ENCODE assay signal across 14 cellular contexts in genomic region chr1:154598871-154599635, GRCh38. TPM values are rescaled to one million over a fixed set of nuclear protein-coding genes. Genes with fewer than 3 reads are reported as not detected.
DNase-seq lines count a peak whose midpoint lies in the region; ATAC-seq, FAIRE-seq and TF ChIP-seq lines count a peak whose summit lies in the region.
"Had no signal": no experiment of that assay in that cellular context is flagged by ENCODE, and none has a peak within 500 bp of the region (broad histone marks: within the 10 kb centered on the region; RNA-seq: fewer than 3 reads in every experiment).

No MANE protein-coding gene starts in this region.

- no peaks in the 10 kb centered on the region for H3K9me3 Mint-ChIP-seq in stimulated activated naive CD8-positive, alpha-beta T cell treated with anti-CD3 and anti-CD28 coated beads, Interleukin-15, Interleukin-2, amounts not matched to agents 100 ng/mL and 50 ng/mL, for 24 hours
- H3K9me3 Mint-ChIP-seq: activated B cell treated with CpG ODN at 0.5 μM for 24 hours had no signal

- H3K4me3 Mint-ChIP-seq in stimulated activated naive CD8-positive, alpha-beta T cell treated with anti-CD3 and anti-CD28 coated beads, Interleukin-15, Interleukin-2, amounts not matched to agents 100 ng/mL and 50 ng/mL, for 24 hours: no peak overlapping the region
- H3K4me3 Mint-ChIP-seq: activated B cell treated with CpG ODN at 0.5 μM for 24 hours had no signal

- RAD21 ChIA-PET in GM12878 (lab: Charles Lee; ENCODE audit: unreplicated experiment): interaction anchor here (1.0 to 1.5 kb wide), 6 partner anchors 10 to 279 kb away, joined by 3 to 5 read pairs (median 4); partner anchors contain the start of gene ADAR

- H3K27ac ChIP-seq in GM12878 (ENCODE audit: control insufficient read depth, insufficient read depth) (no peak overlapping the region), tibial artery (peak overlapping the region; percentile 10 to 29), RWPE1 (no peak overlapping the region)
- H3K27ac ChIP-seq: KMS-11, SJCRH30 had no signal

- intact Hi-C loops in GM12878 (cut with micrococcal nuclease; ENCODE audit: unreplicated experiment) (no loop called here), tibial artery (cut with DNase I; ENCODE audit: low total_unique reads) (no loop called here)

- H3K36me3 Mint-ChIP-seq in stimulated activated naive CD8-positive, alpha-beta T cell treated with anti-CD3 and anti-CD28 coated beads, Interleukin-15, Interleukin-2, amounts not matched to agents 100 ng/mL and 50 ng/mL, for 24 hours (ENCODE audit: low read depth): peaks cover 79% of the 10 kb centered on the region

- no peak for TF ChIP-seq EP300 in GM12878 (IDR thresholded peaks at IDR 0.05; ENCODE audit: borderline replicate concordance in 1 of 2, control insufficient read depth in 1 of 2, low read depth in 2 of 2, low read length in 2 of 2)

- TF ChIP-seq POLR2A in GM12878 (IDR thresholded peaks at IDR 0.05; ENCODE audit: low read depth, low read length): no peak

- H3K9ac ChIP-seq in GM12878 (ENCODE audit: control insufficient read depth, insufficient read depth, low read length): peak overlapping the region; percentile 5; the same call in 1 of the 2 replicates
- H3K9ac ChIP-seq: KMS-11 had no signal

- peaks cover 60% of the 10 kb centered on the region for H3K79me2 ChIP-seq in GM12878 (ENCODE audit: control insufficient read depth, insufficient read depth, low read length)

- H3K4me3 ChIP-seq in GM12878 (peak overlapping the region; percentile 8; the same call in 1 of the 2 replicates), tibial artery (no peak overlapping the region)
- H3K4me3 ChIP-seq: SJCRH30 had no signal

- DNase-seq in stimulated activated naive CD8-positive, alpha-beta T cell treated with anti-CD3 and anti-CD28 coated beads, Interleukin-15, Interleukin-2, amounts not matched to agents 100 U/mL and 50 U/mL, for 24 hours: no peak
- no peak for DNase-seq in GM12878 (ENCODE audit: low read depth, low spot score)
- peak; percentile 38 for DNase-seq in inferior parietal cortex (ENCODE audit: extremely low spot score)
- DNase-seq in tibial artery: no peak
- no peak for DNase-seq in RWPE1 (ENCODE audit: low spot score)
- no peak for DNase-seq in stimulated activated CD4-positive, alpha-beta T cell treated with anti-CD3 and anti-CD28 coated beads, Interleukin-15, amount 100 ng/mL, for 24 hours
- DNase-seq: activated B cell treated with CpG ODN at 0.5 μM for 24 hours, activated gamma-delta T cell treated with Interleukin-2 at 50 U/mL for 16 hours, NCI-H1930, SJCRH30 had no signal

- in situ Hi-C loops in GM12878 (cut with MboI): no loop called here

- peak overlapping the region; percentile 23; the same call in 1 of the 2 replicates for H3K4me2 ChIP-seq in GM12878 (ENCODE audit: control insufficient read depth, insufficient read depth)
- H3K4me2 ChIP-seq: KMS-11 had no signal

- SMC1A ChIA-PET in GM12878 (lab: Charles Lee; ENCODE audit: uncharacterized antibody, unreplicated experiment): interaction anchor here (0.6 to 1.9 kb wide), 12 partner anchors 10 to 356 kb away, joined by 3 to 7 read pairs (median 3); no protein-coding TSS in a partner anchor

- WGBS in GM12878 (ENCODE audit: insufficient coverage, insufficient replicate concordance, low lambda C conversion rate, missing lambda C conversion rate): 50% methylated on average over 3 of the region's 3 CpGs

- H3K4me1 Mint-ChIP-seq in stimulated activated naive CD8-positive, alpha-beta T cell treated with anti-CD3 and anti-CD28 coated beads, Interleukin-15, Interleukin-2, amounts not matched to agents 100 ng/mL and 50 ng/mL, for 24 hours (ENCODE audit: low read depth): peaks cover 52% of the 10 kb centered on the region

- peak overlapping the region; percentile 47 for H3K27ac Mint-ChIP-seq in stimulated activated naive CD8-positive, alpha-beta T cell treated with anti-CD3 and anti-CD28 coated beads, Interleukin-15, Interleukin-2, amounts not matched to agents 100 ng/mL and 50 ng/mL, for 24 hours
- H3K27ac Mint-ChIP-seq: activated B cell treated with CpG ODN at 0.5 μM for 24 hours had no signal

- peaks cover 41% of the 10 kb centered on the region for H4K20me1 ChIP-seq in GM12878 (ENCODE audit: control insufficient read depth, insufficient read depth)

- CTCF ChIA-PET in GM12878 (lab: Yijun Ruan, JAX): interaction anchor here (0.7 to 1.5 kb wide), 4 partner anchors 12 to 39 kb away, joined by 3 read pairs; no protein-coding TSS in a partner anchor
- CTCF ChIA-PET in RWPE1 (lab: Yijun Ruan, JAX): no interaction called here

- peak; percentile 61 for FAIRE-seq in GM12878 (lab: Jason Lieb, UNC)
- FAIRE-seq: G401.6 had no signal

- no peak for ATAC-seq in stimulated activated naive CD8-positive, alpha-beta T cell treated with anti-CD3 and anti-CD28 coated beads, Interleukin-15, Interleukin-2, amounts not matched to agents 100 U/mL and 50 U/mL, for 24 hours
- peak; percentile 58 for ATAC-seq in GM12878
- no peak for ATAC-seq in HG02759 (IDR thresholded peaks at IDR 0.05; ENCODE audit: unreplicated experiment)

- no peak for TF ChIP-seq RAD21 in GM12878 (IDR thresholded peaks at IDR 0.05; ENCODE audit: insufficient read depth, low read depth, low read length)

- POLR2A ChIA-PET in GM12878 (lab: Charles Lee): interaction anchor here (1.0 to 2.2 kb wide), 4 partner anchors 8 to 16 kb away, joined by 3 to 6 read pairs (median 5); no protein-coding TSS in a partner anchor
- POLR2A ChIA-PET in RWPE1 (lab: Yijun Ruan, JAX; ENCODE audit: low non-redundant PET): no interaction called here

- no peak overlapping the region for H2AFZ ChIP-seq in GM12878 (ENCODE audit: control insufficient read depth, low read depth, low read length)

- TF ChIP-seq CTCF in GM12878 (IDR thresholded peaks at IDR 0.05 in 2 of 3, conservative IDR thresholded peaks at IDR 0.05 in 1 of 3; ENCODE audit: control insufficient read depth in 2 of 3, extremely low read depth in 1 of 3, insufficient read depth in 1 of 3, low read depth in 3 of 3, low read length in 3 of 3) (no peak), tibial artery (IDR thresholded peaks at IDR 0.05) (no peak), RWPE1 (conservative IDR thresholded peaks at IDR 0.05; ENCODE audit: low read depth) (no peak)

- no peaks in the 10 kb centered on the region for H3K27me3 ChIP-seq in GM12878 (replicated peaks in 1 of 2; ENCODE audit: control insufficient read depth in 2 of 2, insufficient read depth in 2 of 2, low read length in 1 of 2)
- H3K27me3 ChIP-seq in tibial artery: no peaks in the 10 kb centered on the region
- H3K27me3 ChIP-seq: SJCRH30 had no signal

- H3K9me3 ChIP-seq in GM12878 (replicated peaks; ENCODE audit: control insufficient read depth, insufficient read depth, low read length) (no peaks in the 10 kb centered on the region), tibial artery (no peaks in the 10 kb centered on the region)
- H3K9me3 ChIP-seq: SJCRH30 had no signal

- H3K4me1 ChIP-seq in GM12878 (ENCODE audit: control insufficient read depth, insufficient read depth, low read length): peaks cover 9% of the 10 kb centered on the region
- peaks cover 0 to 35% (median 27%) of the 10 kb centered on the region in 4 donors for H3K4me1 ChIP-seq in tibial artery
- H3K4me1 ChIP-seq: SJCRH30 had no signal

- H3K36me3 ChIP-seq in GM12878 (ENCODE audit: control insufficient read depth in 2 of 2, insufficient read depth in 2 of 2, low read length in 1 of 2): peaks cover 46 to 74% of the 10 kb centered on the region in 2 experiments
- peaks cover 45 to 93% (median 69%) of the 10 kb centered on the region in 3 donors for H3K36me3 ChIP-seq in tibial artery

- no peaks in the 10 kb centered on the region for H3K27me3 Mint-ChIP-seq in stimulated activated naive CD8-positive, alpha-beta T cell treated with anti-CD3 and anti-CD28 coated beads, Interleukin-15, Interleukin-2, amounts not matched to agents 100 ng/mL and 50 ng/mL, for 24 hours
- H3K27me3 Mint-ChIP-seq: activated B cell treated with CpG ODN at 0.5 μM for 24 hours had no signal

- BruUV-seq in GM12878 (replicated peaks; lab: Mats Ljungman, UMichigan): TSS peak; percentile 2

RNA-seq across cellular contexts. Expression of gene ADAR, which starts 8.9 kb away (rescaled TPM):
- total RNA-seq in GM12878 (2013; cell fraction: nucleolus; rRNA removed): 255 and 274 TPM in 2 replicates
- total RNA-seq in GM12878 (2014; rRNA removed): 177 and 189 TPM in 2 replicates
- 174 and 179 TPM in 2 replicates for total RNA-seq in GM12878 (2014; rRNA removed; fragmentation: Illumina TruSeq; extraction: Trizol)
- 283 and 292 TPM in 2 replicates for total RNA-seq in GM12878 (2021)
- 115 TPM for polyA plus RNA-seq in GM12878 (2011; ENCODE audit: low read depth)
- polyA plus RNA-seq in GM12878 (2011; rRNA removed): 369 and 413 TPM in 2 replicates
- polyA plus RNA-seq in GM12878 (2011; cell fraction: cytosol; rRNA removed): 278 and 279 TPM in 2 replicates
- polyA plus RNA-seq in GM12878 (2011; cell fraction: nucleus; rRNA removed): 453 and 565 TPM in 2 replicates
- 132 and 134 TPM in 2 replicates for polyA plus RNA-seq in GM12878 (2012)
- polyA plus RNA-seq in GM12878 (2014; fragmentation: Illumina TruSeq; extraction: Trizol): 213 and 235 TPM in 2 replicates
- polyA plus RNA-seq in GM12878 (2014; fragmentation: Nextera tagmentation; extraction: Ambion mirVana): 100 to 1,000 TPM in 1 of 2 experiments, 10 to 100 TPM in 1; 55.5 to 105 TPM
- 172 and 180 TPM in 2 replicates for polyA plus RNA-seq in GM12878 (2014; rRNA removed)
- polyA plus RNA-seq in GM12878 (2016; fragmentation: Nextera tagmentation; extraction: Ambion mirVana): 100 to 1,000 TPM; 160 to 169 TPM
- 717 and 718 TPM in 2 replicates for polyA minus RNA-seq in GM12878 (2011; rRNA and poly(A)+ RNA removed)
- polyA minus RNA-seq in GM12878 (2011; cell fraction: cytosol; rRNA and poly(A)+ RNA removed): 130 and 154 TPM in 2 replicates
- 221 and 272 TPM in 2 replicates for polyA minus RNA-seq in GM12878 (2011; cell fraction: nucleus; rRNA and poly(A)+ RNA removed)

RNA-seq across cellular contexts. Expression of gene CHRNB2, which starts 31.5 kb away (rescaled TPM):
- 0.07 and 0.08 TPM in 2 replicates for total RNA-seq in GM12878 (2013; cell fraction: nucleolus; rRNA removed)
- not detected in 2 replicates for total RNA-seq in GM12878 (2014; rRNA removed)
- total RNA-seq in GM12878 (2014; rRNA removed; fragmentation: Illumina TruSeq; extraction: Trizol): not detected in 2 replicates
- 0.03 TPM in 1 of 2 replicates, not detected in the other for total RNA-seq in GM12878 (2021)
- 0.10 TPM for polyA plus RNA-seq in GM12878 (2011; ENCODE audit: low read depth)
- not detected in 2 replicates for polyA plus RNA-seq in GM12878 (2011; rRNA removed)
- polyA plus RNA-seq in GM12878 (2011; cell fraction: cytosol; rRNA removed): 0.02 TPM in 1 of 2 replicates, not detected in the other
- 0.04 and 0.07 TPM in 2 replicates for polyA plus RNA-seq in GM12878 (2011; cell fraction: nucleus; rRNA removed)
- 0.08 and 0.10 TPM in 2 replicates for polyA plus RNA-seq in GM12878 (2012)
- polyA plus RNA-seq in GM12878 (2014; fragmentation: Illumina TruSeq; extraction: Trizol): 0.03 TPM in 1 of 2 replicates, not detected in the other
- polyA plus RNA-seq in GM12878 (2014; fragmentation: Nextera tagmentation; extraction: Ambion mirVana): not detected
- 0.01 and 0.04 TPM in 2 replicates for polyA plus RNA-seq in GM12878 (2014; rRNA removed)
- under 1 TPM in 1 of 2 experiments, not detected in 1; 0.11 TPM for polyA plus RNA-seq in GM12878 (2016; fragmentation: Nextera tagmentation; extraction: Ambion mirVana)
- polyA minus RNA-seq in GM12878 (2011; rRNA and poly(A)+ RNA removed): 0.80 TPM in 1 of 2 replicates, not detected in the other
- polyA minus RNA-seq in GM12878 (2011; cell fraction: cytosol; rRNA and poly(A)+ RNA removed): not detected in 2 replicates
- polyA minus RNA-seq in GM12878 (2011; cell fraction: nucleus; rRNA and poly(A)+ RNA removed): not detected in 2 replicates
- total RNA-seq: activated B cell treated with CpG ODN at 0.5 μM for 24 hours had no signal

RNA-seq across cellular contexts. Expression of gene UBE2Q1, which starts 40.6 kb away (rescaled TPM):
- total RNA-seq in GM12878 (2013; cell fraction: nucleolus; rRNA removed): 23.0 and 26.0 TPM in 2 replicates
- total RNA-seq in GM12878 (2014; rRNA removed) (30.3 and 33.6 TPM in 2 replicates), GM12878 (2014; rRNA removed; fragmentation: Illumina TruSeq; extraction: Trizol) (34.8 and 40.0 TPM in 2 replicates), GM12878 (2021) (79.1 and 82.6 TPM in 2 replicates)
- 151 TPM for polyA plus RNA-seq in GM12878 (2011; ENCODE audit: low read depth)
- polyA plus RNA-seq in GM12878 (2011; rRNA removed) (23.5 and 25.1 TPM in 2 replicates), GM12878 (2014; fragmentation: Illumina TruSeq; extraction: Trizol) (63.9 and 75.3 TPM in 2 replicates), GM12878 (2014; fragmentation: Nextera tagmentation; extraction: Ambion mirVana) (10 to 100 TPM; 11.0 to 20.3 TPM), GM12878 (2014; rRNA removed) (24.7 and 27.0 TPM in 2 replicates), GM12878 (2016; fragmentation: Nextera tagmentation; extraction: Ambion mirVana) (1 to 10 TPM; 3.9 to 4.3 TPM)
- polyA plus RNA-seq in GM12878 (2011; cell fraction: cytosol; rRNA removed): 14.7 and 17.2 TPM in 2 replicates
- 35.1 and 39.0 TPM in 2 replicates for polyA plus RNA-seq in GM12878 (2011; cell fraction: nucleus; rRNA removed)
- 48.0 and 59.0 TPM in 2 replicates for polyA plus RNA-seq in GM12878 (2012)
- 16.3 and 17.7 TPM in 2 replicates for polyA minus RNA-seq in GM12878 (2011; rRNA and poly(A)+ RNA removed)
- 14.3 and 20.0 TPM in 2 replicates for polyA minus RNA-seq in GM12878 (2011; cell fraction: cytosol; rRNA and poly(A)+ RNA removed)
- polyA minus RNA-seq in GM12878 (2011; cell fraction: nucleus; rRNA and poly(A)+ RNA removed): 20.2 and 20.4 TPM in 2 replicates

Comparison
In these comparisons a context has a peak if more than half of its experiments do, and no peak if none do; other contexts are left out.
1. H3K27ac ChIP-seq: peak in tibial artery (2 of 2); none in GM12878 (single experiment) and RWPE1 (single experiment).